ENCODE assay signal across 15 cellular contexts in the genomic region with DNA sequence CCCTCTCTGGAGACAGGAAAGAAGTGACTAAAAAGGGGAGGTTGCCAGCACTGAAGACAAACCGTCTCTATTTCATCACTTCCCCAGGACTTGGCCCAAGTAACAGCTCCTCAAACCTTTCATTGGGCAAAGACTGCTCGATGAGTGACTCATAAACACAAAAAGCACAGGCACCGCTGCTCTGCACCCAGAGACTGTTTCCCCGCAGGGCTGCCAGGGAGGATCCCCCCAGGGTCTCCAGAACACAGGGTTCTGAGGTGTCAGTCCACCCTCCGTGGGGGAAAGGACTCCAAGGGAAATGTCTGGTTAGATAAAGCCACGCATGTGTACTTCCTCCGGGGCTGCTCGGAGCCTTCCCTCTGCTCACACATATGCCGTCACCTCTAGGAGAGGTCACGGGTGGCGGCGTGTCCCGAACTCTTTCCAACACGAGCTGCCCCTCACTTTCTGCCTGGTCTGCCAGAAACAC. TPM values are rescaled to one million over a fixed set of nuclear protein-coding genes. Genes with fewer than 3 reads are reported as not detected.
DNase-seq lines count a peak whose midpoint lies in the region; ATAC-seq, FAIRE-seq and TF ChIP-seq lines count a peak whose summit lies in the region.
"Had no signal": no experiment of that assay in that cellular context is flagged by ENCODE, and none has a peak within 500 bp of the region (broad histone marks: within the 10 kb centered on the region; RNA-seq: fewer than 3 reads in every experiment).

No MANE protein-coding gene starts in this region.

- peak overlapping the region in 10 of 11 experiments; percentile 65 to 97 (median 92); a peak in 20 of 22 replicates for H3K27ac ChIP-seq in BLaER1 treated with 17β-estradiol and CSF1 and Interleukin-3, amounts not matched to agents 10 nM and 100 nM
- no peak overlapping the region for H3K27ac ChIP-seq in naive thymus-derived CD4-positive, alpha-beta T cell (ENCODE audit: low read depth, low read length)
- no peak overlapping the region for H3K27ac ChIP-seq in CD8-positive, alpha-beta T cell (ENCODE audit: low read depth, low read length)
- H3K27ac ChIP-seq: epithelial cell of prostate, pancreas, uterus had no signal

- no peak overlapping the region for H3K4me3 Mint-ChIP-seq in T-helper 17 cell
- H3K4me3 Mint-ChIP-seq in naive thymus-derived CD4-positive, alpha-beta T cell = no peak overlapping the region
- H3K4me3 Mint-ChIP-seq in CD8-positive, alpha-beta T cell = no peak overlapping the region

- peaks cover 0 to 10% (median 0%) of the 10 kb centered on the region in 11 experiments; a peak in 1 of 22 replicates for H3K27me3 ChIP-seq in BLaER1 treated with 17β-estradiol and CSF1 and Interleukin-3, amounts not matched to agents 10 nM and 100 nM
- H3K27me3 ChIP-seq in naive thymus-derived CD4-positive, alpha-beta T cell (ENCODE audit: control insufficient read depth in 2 of 2, insufficient read depth in 2 of 2, low read length in 2 of 2) = no peaks in the 10 kb centered on the region
- H3K27me3 ChIP-seq in CD8-positive, alpha-beta T cell (ENCODE audit: insufficient read depth, low read length) = no peaks in the 10 kb centered on the region

- H3K27ac Mint-ChIP-seq in T-helper 17 cell = no peak overlapping the region
- no peak overlapping the region for H3K27ac Mint-ChIP-seq in naive thymus-derived CD4-positive, alpha-beta T cell
- no peak overlapping the region for H3K27ac Mint-ChIP-seq in CD8-positive, alpha-beta T cell

- H3K36me3 ChIP-seq in BLaER1 treated with 17β-estradiol and CSF1 and Interleukin-3, amounts not matched to agents 10 nM and 100 nM = peaks cover 0 to 17% (median 0%) of the 10 kb centered on the region in 11 experiments; a peak in 4 of 22 replicates
- no peaks in the 10 kb centered on the region for H3K36me3 ChIP-seq in naive thymus-derived CD4-positive, alpha-beta T cell (ENCODE audit: control insufficient read depth in 2 of 3, insufficient read depth in 3 of 3, low read length in 3 of 3)
- no peaks in the 10 kb centered on the region for H3K36me3 ChIP-seq in CD8-positive, alpha-beta T cell (ENCODE audit: insufficient read depth, low read length)
- H3K36me3 ChIP-seq: HAP-1, pancreas, uterus had no signal

- POLR2A ChIA-PET in naive thymus-derived CD4-positive, alpha-beta T cell (lab: Charles Lee) = no interaction called here
- POLR2A ChIA-PET in CD8-positive, alpha-beta T cell (lab: Charles Lee) = no interaction called here

- FAIRE-seq in HTR-8/SVneo (lab: Jason Lieb, UNC) = no peak
- FAIRE-seq: pancreas had no signal

- DNase-seq in KG1 (lab: John Stamatoyannopoulos, UW) (peak; percentile 33), T-helper 17 cell (no peak), H4 (ENCODE audit: low spot score) (no peak), nucleus accumbens (lab: John Stamatoyannopoulos, UW) (no peak), HTR-8/SVneo (ENCODE audit: insufficient read length, low spot score) (no peak)
- no peak for DNase-seq in naive thymus-derived CD4-positive, alpha-beta T cell
- DNase-seq in CD8-positive, alpha-beta T cell = no peak
- DNase-seq: cerebellar nuclear complex, NCI-H1436, NCI-H774, uterus had no signal

- H3K9me3 Mint-ChIP-seq in naive thymus-derived CD4-positive, alpha-beta T cell = peaks cover 0 to 8% (median 0%) of the 10 kb centered on the region in 11 donors
- no peaks in the 10 kb centered on the region for H3K9me3 Mint-ChIP-seq in CD8-positive, alpha-beta T cell

- H3K27me3 Mint-ChIP-seq in T-helper 17 cell = peaks cover 54% of the 10 kb centered on the region
- H3K27me3 Mint-ChIP-seq in naive thymus-derived CD4-positive, alpha-beta T cell = peaks cover 10 to 34% (median 18%) of the 10 kb centered on the region in 5 donors
- H3K27me3 Mint-ChIP-seq in CD8-positive, alpha-beta T cell (ENCODE audit: low read depth) = peaks cover 37% of the 10 kb centered on the region

- H3K4me1 Mint-ChIP-seq in T-helper 17 cell = peaks cover 3% of the 10 kb centered on the region
- H3K4me1 Mint-ChIP-seq in naive thymus-derived CD4-positive, alpha-beta T cell = peaks cover 0 to 4% (median 0%) of the 10 kb centered on the region in 7 donors
- no peaks in the 10 kb centered on the region for H3K4me1 Mint-ChIP-seq in CD8-positive, alpha-beta T cell (ENCODE audit: low read depth)

- H3K36me3 Mint-ChIP-seq in T-helper 17 cell (ENCODE audit: low read depth) = peaks cover 2% of the 10 kb centered on the region
- H3K36me3 Mint-ChIP-seq in naive thymus-derived CD4-positive, alpha-beta T cell = no peaks in the 10 kb centered on the region
- no peaks in the 10 kb centered on the region for H3K36me3 Mint-ChIP-seq in CD8-positive, alpha-beta T cell

- intact Hi-C loops in naive thymus-derived CD4-positive, alpha-beta T cell (cut with micrococcal nuclease) = no loop called here
- intact Hi-C loops in CD8-positive, alpha-beta T cell (cut with DNase I, micrococcal nuclease) = no loop called here

- peak overlapping the region in 10 of 11 experiments; percentile 28 to 88 (median 84); a peak in 19 of 22 replicates for H3K9ac ChIP-seq in BLaER1 treated with 17β-estradiol and CSF1 and Interleukin-3, amounts not matched to agents 10 nM and 100 nM

- H4K20me1 ChIP-seq in BLaER1 treated with 17β-estradiol and CSF1 and Interleukin-3, amounts not matched to agents 10 nM and 100 nM = no peaks in the 10 kb centered on the region

- ATAC-seq in T-helper 17 cell = peak; percentile 8
- ATAC-seq in naive thymus-derived CD4-positive, alpha-beta T cell = peak; percentile 78
- ATAC-seq in CD8-positive, alpha-beta T cell = no peak

- H3K4me3 ChIP-seq in BLaER1 treated with 17β-estradiol and CSF1 and Interleukin-3, amounts not matched to agents 10 nM and 100 nM = peak overlapping the region; percentile 8 to 67 (median 64); a peak in 19 of 20 replicates
- no peak overlapping the region for H3K4me3 ChIP-seq in naive thymus-derived CD4-positive, alpha-beta T cell (ENCODE audit: low read length)
- no peak overlapping the region for H3K4me3 ChIP-seq in CD8-positive, alpha-beta T cell (ENCODE audit: low read depth, low read length)
- H3K4me3 ChIP-seq: HAP-1, pancreas, uterus had no signal

- peak overlapping the region; percentile 83 to 100 (median 95) for H3K4me2 ChIP-seq in BLaER1 treated with 17β-estradiol and CSF1 and Interleukin-3, amounts not matched to agents 10 nM and 100 nM

- no peaks in the 10 kb centered on the region for H3K9me3 ChIP-seq in BLaER1 treated with 17β-estradiol and CSF1 and Interleukin-3, amounts not matched to agents 10 nM and 100 nM (replicated peaks in 1 of 11)
- no peaks in the 10 kb centered on the region for H3K9me3 ChIP-seq in T-helper 17 cell (ENCODE audit: control insufficient read depth, low read length, poor library complexity, severe bottlenecking)
- H3K9me3 ChIP-seq in naive thymus-derived CD4-positive, alpha-beta T cell (ENCODE audit: control insufficient read depth in 2 of 3, low read length in 3 of 3) = no peaks in the 10 kb centered on the region
- H3K9me3 ChIP-seq in CD8-positive, alpha-beta T cell (ENCODE audit: low read length) = no peaks in the 10 kb centered on the region
- H3K9me3 ChIP-seq: HAP-1, pancreas, uterus had no signal

- H3K4me1 ChIP-seq in BLaER1 treated with 17β-estradiol and CSF1 and Interleukin-3, amounts not matched to agents 10 nM and 100 nM = peaks cover 72 to 94% (median 85%) of the 10 kb centered on the region in 10 experiments
- H3K4me1 ChIP-seq in naive thymus-derived CD4-positive, alpha-beta T cell (ENCODE audit: control insufficient read depth in 2 of 2, insufficient read depth in 2 of 2, low read length in 2 of 2) = no peaks in the 10 kb centered on the region
- H3K4me1 ChIP-seq in CD8-positive, alpha-beta T cell (ENCODE audit: insufficient read depth, low read length) = no peaks in the 10 kb centered on the region
- H3K4me1 ChIP-seq: HAP-1, pancreas, uterus had no signal

- CTCF ChIA-PET in naive thymus-derived CD4-positive, alpha-beta T cell (lab: Charles Lee) = interaction anchor here (1.2 kb wide), 1 partner anchor 18 kb away, joined by 3 read pairs; no protein-coding TSS in a partner anchor
- CTCF ChIA-PET in CD8-positive, alpha-beta T cell (lab: Charles Lee) = interaction anchor here (1.4 to 2.0 kb wide), 4 partner anchors 12 to 430 kb away, joined by 3 to 7 read pairs (median 4); no protein-coding TSS in a partner anchor

- no peak for TF ChIP-seq CTCF in CD8-positive, alpha-beta T cell (IDR thresholded peaks at IDR 0.05)

RNA-seq across cellular contexts. Expression of gene INSIG1, which starts 59.9 kb away (rescaled TPM):
- total RNA-seq in T-helper 17 cell = 10 to 100 TPM; 53.3 to 55.1 TPM
- total RNA-seq in naive thymus-derived CD4-positive, alpha-beta T cell = 10 to 100 TPM; 43.6 to 70.0 (median 46.5) TPM
- 10 to 100 TPM; 22.2 to 33.2 TPM for polyA plus RNA-seq in naive thymus-derived CD4-positive, alpha-beta T cell
- 183 and 213 TPM in 2 replicates for total RNA-seq in H4 (2014; rRNA removed; shearing (Covaris generic))
- 10 to 100 TPM; 93.5 to 99.9 TPM for total RNA-seq in CD8-positive, alpha-beta T cell

Comparison
In these comparisons a context has a peak if more than half of its experiments do, and no peak if none do; other contexts are left out.
1. H3K27ac ChIP-seq: peak in BLaER1 treated with 17β-estradiol and CSF1 and Interleukin-3, amounts not matched to agents 10 nM and 100 nM (10 of 11); none in naive thymus-derived CD4-positive, alpha-beta T cell (single experiment) and CD8-positive, alpha-beta T cell (single experiment).
2. H3K4me3 ChIP-seq: peak in BLaER1 treated with 17β-estradiol and CSF1 and Interleukin-3, amounts not matched to agents 10 nM and 100 nM (10 of 10); none in naive thymus-derived CD4-positive, alpha-beta T cell (single experiment) and CD8-positive, alpha-beta T cell (single experiment).